In the genomic region with DNA sequence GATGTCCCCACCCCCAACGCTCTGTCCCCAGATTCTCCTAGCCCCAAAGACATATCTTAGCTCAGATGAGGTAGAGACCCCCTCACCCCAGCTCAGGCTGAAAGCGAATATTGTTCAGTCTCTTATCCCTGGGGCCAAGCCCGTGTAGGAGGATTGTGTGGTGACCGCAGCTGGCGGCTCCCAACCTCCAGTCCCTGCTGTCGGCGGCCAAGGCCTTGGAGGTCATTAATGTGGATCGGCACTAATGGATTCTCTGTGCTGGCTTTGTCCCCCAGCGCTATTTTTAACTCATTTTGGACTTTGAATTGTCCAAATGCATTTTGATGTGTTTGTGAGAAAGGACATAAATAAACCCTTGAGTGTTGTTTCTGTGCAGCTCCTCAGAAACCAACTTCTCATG, we compare ENCODE assay signal across 28 cellular contexts.
"Had no signal": no experiment of that assay in that cellular context is flagged by ENCODE, and none has a peak within 500 bp of the region (broad histone marks: within the 10 kb centered on the region; RNA-seq: fewer than 3 reads in every experiment).

No MANE protein-coding gene starts in this region.

- ATAC-seq: activated CD4-positive, CD25-positive, alpha-beta regulatory T cell treated with anti-CD3 and anti-CD28 coated beads, Interleukin-2, amount 50 U/mL, for 24 hours; gastrocnemius medialis; left cardiac atrium; natural killer cell treated with Interleukin-12 subunit alpha and Interleukin-12 subunit beta and Interleukin-15 and Interleukin-18, amount 100 ng/mL, for 72 hours; pancreas had no signal

- H3K27me3 ChIP-seq: ascending aorta, cardiac muscle cell, colonic mucosa, gastrocnemius medialis, pancreas, right atrium auricular region, tibial nerve had no signal

- H3K4me3 Mint-ChIP-seq: activated CD4-positive, alpha-beta memory T cell treated with anti-CD3 and anti-CD28 coated beads for 36 hours; activated naive CD4-positive, alpha-beta T cell treated with anti-CD3 and anti-CD28 coated beads, Interleukin-2, amount 10 ng/mL, durations not matched to agents 7 days and 5 days; activated naive CD8-positive, alpha-beta T cell treated with anti-CD3 and anti-CD28 coated beads, Interleukin-2, amount 10 ng/mL, durations not matched to agents 7 days and 5 days; activated T-cell treated with anti-CD3 and anti-CD28 coated beads, Interleukin-2, amount 50 U/mL, for 24 hours; brain; mesothelial cell of epicardium; natural killer cell treated with Interleukin-12 subunit alpha and Interleukin-12 subunit beta and Interleukin-15 and Interleukin-18, amount 100 ng/mL, for 72 hours had no signal

- H3K36me3 ChIP-seq: ascending aorta, cardiac muscle cell, colonic mucosa, gastrocnemius medialis, pancreas, right atrium auricular region, tibial nerve, WERI-Rb-1 had no signal

- H3K4me1 Mint-ChIP-seq: activated naive CD4-positive, alpha-beta T cell treated with anti-CD3 and anti-CD28 coated beads, Interleukin-2, amount 10 ng/mL, durations not matched to agents 7 days and 5 days; activated naive CD8-positive, alpha-beta T cell treated with anti-CD3 and anti-CD28 coated beads, Interleukin-2, amount 10 ng/mL, durations not matched to agents 7 days and 5 days had no signal

- H3K4me1 ChIP-seq: ascending aorta, colonic mucosa, pancreas, psoas muscle, right atrium auricular region, tibial nerve had no signal

- H3K27ac Mint-ChIP-seq: activated CD4-positive, alpha-beta memory T cell treated with anti-CD3 and anti-CD28 coated beads for 36 hours; activated naive CD4-positive, alpha-beta T cell treated with anti-CD3 and anti-CD28 coated beads, Interleukin-2, amount 10 ng/mL, durations not matched to agents 7 days and 5 days; activated naive CD8-positive, alpha-beta T cell treated with anti-CD3 and anti-CD28 coated beads, Interleukin-2, amount 10 ng/mL, durations not matched to agents 7 days and 5 days; activated T-cell treated with anti-CD3 and anti-CD28 coated beads, Interleukin-2, amount 50 U/mL, for 24 hours; mesothelial cell of epicardium; natural killer cell treated with Interleukin-12 subunit alpha and Interleukin-12 subunit beta and Interleukin-15 and Interleukin-18, amount 100 ng/mL, for 72 hours had no signal

- H3K36me3 Mint-ChIP-seq: activated CD4-positive, alpha-beta memory T cell treated with anti-CD3 and anti-CD28 coated beads for 36 hours; activated naive CD4-positive, alpha-beta T cell treated with anti-CD3 and anti-CD28 coated beads, Interleukin-2, amount 10 ng/mL, durations not matched to agents 7 days and 5 days; activated naive CD8-positive, alpha-beta T cell treated with anti-CD3 and anti-CD28 coated beads, Interleukin-2, amount 10 ng/mL, durations not matched to agents 7 days and 5 days; brain; mesothelial cell of epicardium; natural killer cell treated with Interleukin-12 subunit alpha and Interleukin-12 subunit beta and Interleukin-15 and Interleukin-18, amount 100 ng/mL, for 72 hours had no signal

- H3K9me3 Mint-ChIP-seq: activated CD4-positive, alpha-beta memory T cell treated with anti-CD3 and anti-CD28 coated beads for 36 hours; activated naive CD4-positive, alpha-beta T cell treated with anti-CD3 and anti-CD28 coated beads, Interleukin-2, amount 10 ng/mL, durations not matched to agents 7 days and 5 days; activated naive CD8-positive, alpha-beta T cell treated with anti-CD3 and anti-CD28 coated beads, Interleukin-2, amount 10 ng/mL, durations not matched to agents 7 days and 5 days; activated T-cell treated with anti-CD3 and anti-CD28 coated beads, Interleukin-2, amount 50 U/mL, for 24 hours; mesothelial cell of epicardium; natural killer cell treated with Interleukin-12 subunit alpha and Interleukin-12 subunit beta and Interleukin-15 and Interleukin-18, amount 100 ng/mL, for 72 hours had no signal

- H3K4me3 ChIP-seq: ascending aorta, cardiac muscle cell, colonic mucosa, gastrocnemius medialis, pancreas, psoas muscle, right atrium auricular region, tibial nerve had no signal

- H3K27me3 Mint-ChIP-seq: activated naive CD4-positive, alpha-beta T cell treated with anti-CD3 and anti-CD28 coated beads, Interleukin-2, amount 10 ng/mL, durations not matched to agents 7 days and 5 days; activated T-cell treated with anti-CD3 and anti-CD28 coated beads, Interleukin-2, amount 50 U/mL, for 24 hours had no signal

- FAIRE-seq: keratinocyte, pancreas had no signal

- H3K27ac ChIP-seq: ascending aorta, cardiac muscle cell, colonic mucosa, gastrocnemius medialis, pancreas, psoas muscle, right atrium auricular region, tibial nerve, WERI-Rb-1 had no signal

- H3K9me3 ChIP-seq: ascending aorta, colonic mucosa, gastrocnemius medialis, pancreas, psoas muscle, right atrium auricular region had no signal

- DNase-seq: activated CD4-positive, alpha-beta memory T cell treated with anti-CD3 and anti-CD28 coated beads for 36 hours; activated CD4-positive, alpha-beta T cell treated with anti-CD3 and anti-CD28 coated beads for 48 hours; activated CD8-positive, alpha-beta memory T cell treated with anti-CD3 and anti-CD28 coated beads, Interleukin-2, amount 50 U/mL, for 48 hours; activated gamma-delta T cell; activated naive CD4-positive, alpha-beta T cell treated with anti-CD3 and anti-CD28 coated beads, Interleukin-2, amount 10 ng/mL, durations not matched to agents 7 days and 5 days; activated naive CD8-positive, alpha-beta T cell treated with anti-CD3 and anti-CD28 coated beads, Interleukin-2, amount 10 ng/mL, durations not matched to agents 7 days and 5 days; activated T-cell treated with anti-CD3 and anti-CD28 coated beads, Interleukin-2, amount 50 U/mL, for 24 hours; cerebellar nuclear complex; colonic mucosa; effector CD8-positive, alpha-beta T cell; gastrocnemius medialis; left cardiac atrium; mammary epithelial cell; pancreas; psoas muscle; stimulated activated CD4-positive, alpha-beta T cell treated with anti-CD3 and anti-CD28 coated beads, Interleukin-2, amount 100 ng/mL, for 48 hours; stimulated activated naive CD4-positive, alpha-beta T cell treated with Interleukin-2 at 50 U/mL for 16 hours; T1000; WERI-Rb-1 had no signal
